Comparison of ENCODE assay signal across 9 cellular contexts in the genomic region with DNA sequence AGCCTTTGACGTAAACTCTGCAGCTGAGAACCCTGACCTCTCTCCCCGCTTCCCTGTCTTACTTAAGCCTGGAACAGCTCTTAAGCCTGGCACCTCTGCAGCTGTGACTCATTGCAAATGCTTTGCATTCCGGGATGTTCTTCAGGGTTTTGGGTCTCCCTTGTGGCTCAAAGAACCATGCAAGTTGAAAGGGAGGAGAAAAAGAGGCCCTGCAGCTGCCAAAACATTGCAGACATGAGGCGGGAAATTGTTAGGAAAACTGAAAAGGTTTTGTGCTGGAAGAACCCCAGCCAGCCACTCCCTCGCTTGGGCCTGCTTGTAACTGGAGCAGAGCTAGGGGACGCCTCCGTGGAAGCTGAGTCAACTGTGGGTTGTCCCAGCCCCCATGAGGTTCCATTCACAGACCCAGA.
DNase-seq lines count a peak whose midpoint lies in the region; ATAC-seq and TF ChIP-seq lines count a peak whose summit lies in the region.
"Had no signal": no experiment of that assay in that cellular context is flagged by ENCODE, and none has a peak within 500 bp of the region (broad histone marks: within the 10 kb centered on the region; RNA-seq: fewer than 3 reads in every experiment).

No MANE protein-coding gene starts in this region.

- H3K9me3 ChIP-seq in PC-3 (ENCODE audit: low read length): no peaks in the 10 kb centered on the region

- no TSS peak for BruUV-seq in PC-3 (replicated peaks; lab: Mats Ljungman, UMichigan)

- CTCF ChIA-PET in PC-3 (lab: Charles Lee): interaction anchor here (0.9 kb wide), 1 partner anchor 50 kb away, joined by 12 read pairs; no protein-coding TSS in a partner anchor

- peak overlapping the region; percentile 26 for H3K27ac Mint-ChIP-seq in mesothelial cell of epicardium
- H3K27ac Mint-ChIP-seq: B cell had no signal

- H3K27ac ChIP-seq in PC-3 (ENCODE audit: low read length): 0 out of 2 replicates have a peak overlapping the region, but pooled peaks have one; percentile 3

- POLR2A ChIA-PET in PC-3 (lab: Charles Lee; ENCODE audit: unreplicated experiment): no interaction called here

- H3K4me1 Mint-ChIP-seq in mesothelial cell of epicardium: peaks cover 7% of the 10 kb centered on the region
- H3K4me1 Mint-ChIP-seq: B cell had no signal

- H4K20me1 ChIP-seq in PC-3 (ENCODE audit: low read length): no peaks in the 10 kb centered on the region

- peaks cover 15% of the 10 kb centered on the region for H3K4me1 ChIP-seq in PC-3 (ENCODE audit: insufficient read depth, low read length)

- no peak overlapping the region for H3K9ac ChIP-seq in PC-3 (ENCODE audit: low read length)

- no peaks in the 10 kb centered on the region for H3K79me2 ChIP-seq in PC-3 (ENCODE audit: low read length)

- no peaks in the 10 kb centered on the region for H3K36me3 ChIP-seq in PC-3 (ENCODE audit: low read depth, low read length)

- TF ChIP-seq CTCF in PC-3 (conservative IDR thresholded peaks at IDR 0.05; ENCODE audit: low read depth, low read length) (no peak), mesothelial cell of epicardium (IDR thresholded peaks at IDR 0.05; ENCODE audit: unreplicated experiment) (no peak)

- no peaks in the 10 kb centered on the region for H3K36me3 Mint-ChIP-seq in mesothelial cell of epicardium

- H3F3A ChIP-seq in PC-3 (ENCODE audit: low read length, unreplicated experiment): no peaks in the 10 kb centered on the region

- H3K27me3 Mint-ChIP-seq in mesothelial cell of epicardium (ENCODE audit: low read depth): no peaks in the 10 kb centered on the region

- intact Hi-C loops in PC-3 (cut with micrococcal nuclease): no loop called here

- ATAC-seq in PC-3: peak; percentile 95
- peak; percentile 80 for ATAC-seq in esophagus mucosa
- ATAC-seq in HG02870 (IDR thresholded peaks at IDR 0.05; ENCODE audit: unreplicated experiment): no peak

- no peaks in the 10 kb centered on the region for H3K27me3 ChIP-seq in PC-3 (ENCODE audit: low read length)

- no peaks in the 10 kb centered on the region for H3K9me2 ChIP-seq in PC-3 (replicated peaks; ENCODE audit: low read length)

- peak overlapping the region; percentile 58 for H3K4me2 ChIP-seq in PC-3 (ENCODE audit: low read length)

- H3K4me3 Mint-ChIP-seq in mesothelial cell of epicardium: no peak overlapping the region
- H3K4me3 Mint-ChIP-seq: B cell had no signal

- H3K9me3 Mint-ChIP-seq in mesothelial cell of epicardium: peaks cover 9% of the 10 kb centered on the region

- H3K4me3 ChIP-seq in PC-3 (ENCODE audit: low read length): no peak overlapping the region

- peak overlapping the region; percentile 64 for H2AFZ ChIP-seq in PC-3 (ENCODE audit: low read length)

- DNase-seq in 8988T (peak; percentile 65), PC-3 (peak; percentile 89), mesothelial cell of epicardium (ENCODE audit: low spot score in 2 of 2, unreplicated experiment in 2 of 2) (no peak), activated gamma-delta T cell treated with Interleukin-2 at 50 U/mL for 16 hours (no peak)
- DNase-seq in activated effector memory CD4-positive, alpha-beta T cell treated with anti-CD3 and anti-CD28 coated beads, Interleukin-2, amount 50 U/mL, for 16 hours: no peak
- no peak for DNase-seq in activated naive CD4-positive, alpha-beta T cell treated with Interleukin-2 at 50 U/mL for 16 hours

Comparison
In these comparisons a context has a peak if more than half of its experiments do, and no peak if none do; other contexts are left out.
1. DNase-seq: peak in 8988T (single experiment) and PC-3 (single experiment); none in mesothelial cell of epicardium (0 of 2), activated effector memory CD4-positive, alpha-beta T cell treated with anti-CD3 and anti-CD28 coated beads, Interleukin-2, amount 50 U/mL, for 16 hours (single experiment), activated naive CD4-positive, alpha-beta T cell treated with Interleukin-2 at 50 U/mL for 16 hours (single experiment) and activated gamma-delta T cell treated with Interleukin-2 at 50 U/mL for 16 hours (single experiment).